Comparison of ENCODE assay signal across 8 cellular contexts in the genomic region with DNA sequence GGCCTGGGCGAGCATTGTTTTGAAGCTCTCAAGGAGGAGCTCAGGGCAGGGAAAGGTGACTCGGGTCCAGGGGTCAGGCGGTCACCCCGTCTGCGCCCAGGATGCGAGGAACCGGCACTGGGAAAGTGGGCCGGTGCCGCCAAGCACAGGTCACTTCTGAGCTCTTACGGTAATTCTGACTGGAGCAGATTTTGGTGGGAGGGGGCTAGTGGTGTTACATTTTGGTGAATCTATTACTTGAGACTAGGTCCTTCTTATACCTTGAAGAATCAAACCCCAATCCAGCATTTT. TPM values are rescaled to one million over a fixed set of nuclear protein-coding genes. Genes with fewer than 3 reads are reported as not detected.
A peak's percentile ranks its signal among the peaks of the same experiment; 100 is the strongest.
DNase-seq lines count a peak whose midpoint lies in the region; ATAC-seq and TF ChIP-seq lines count a peak whose summit lies in the region.

No MANE protein-coding gene starts in this region.

- CTCF ChIA-PET in CD8-positive, alpha-beta memory T cell (lab: Charles Lee), result no interaction called here

- peaks cover 21 to 42% (median 32%) of the 10 kb centered on the region in 3 donors for H3K4me1 Mint-ChIP-seq in CD8-positive, alpha-beta memory T cell

- H3K27me3 ChIP-seq in CD8-positive, alpha-beta memory T cell (ENCODE audit: insufficient read depth, low read length, poor library complexity, severe bottlenecking), result no peaks in the 10 kb centered on the region
- H3K27me3 ChIP-seq in breast epithelium (no peaks in the 10 kb centered on the region), aorta (ENCODE audit: control insufficient read depth in 1 of 2, insufficient read depth in 2 of 2, low read length in 1 of 2) (no peaks in the 10 kb centered on the region)

- no peak for TF ChIP-seq CTCF in breast epithelium (IDR thresholded peaks at IDR 0.05)

- peak overlapping the region; percentile 94 for H3K4me3 ChIP-seq in CD8-positive, alpha-beta memory T cell (ENCODE audit: low read length)
- H3K4me3 ChIP-seq in breast epithelium (peak overlapping the region; percentile 91 to 98 (median 96)), mesodermal cell (ENCODE audit: extremely low read depth, insufficient read depth, low read length, poor library complexity, severe bottlenecking) (peak overlapping the region; percentile 88), aorta (ENCODE audit: low read length in 2 of 2) (peak overlapping the region; percentile 86 to 90)

- H3K4me1 ChIP-seq in CD8-positive, alpha-beta memory T cell (ENCODE audit: insufficient read depth, low read length), result peaks cover 33% of the 10 kb centered on the region
- H3K4me1 ChIP-seq in breast epithelium (no peaks in the 10 kb centered on the region), mesodermal cell (ENCODE audit: control insufficient read depth, insufficient read depth, low read length, poor library complexity, severe bottlenecking) (peaks cover 6% of the 10 kb centered on the region), aorta (ENCODE audit: control insufficient read depth in 1 of 2, insufficient read depth in 2 of 2, low read length in 2 of 2) (no peaks in the 10 kb centered on the region)

- intact Hi-C loops in breast epithelium (cut with DNase I; ENCODE audit: low total_unique reads), result no loop called here
- intact Hi-C loops in aorta (cut with DNase I), result loop anchor here in 1 of 2 donors (5.0 to 10.0 kb wide), 3 partner anchors 90 to 493 kb away; partner anchors contain the start of genes FAN1 and KLF13

- no peaks in the 10 kb centered on the region for H3K9me3 ChIP-seq in CD8-positive, alpha-beta memory T cell (ENCODE audit: low read length)
- H3K9me3 ChIP-seq in breast epithelium (no peaks in the 10 kb centered on the region), mesodermal cell (ENCODE audit: control insufficient read depth, low read length) (peaks cover 3% of the 10 kb centered on the region), aorta (ENCODE audit: control insufficient read depth, low read length) (no peaks in the 10 kb centered on the region)

- no peak for DNase-seq in CD8-positive, alpha-beta memory T cell
- peak; percentile 54 for DNase-seq in HT-29 (ENCODE audit: low spot score)
- no peak for DNase-seq in breast epithelium (ENCODE audit: low spot score in 2 of 2)
- no peak for DNase-seq in aorta
- no peak for DNase-seq in NK-92 treated with Interleukin-12 subunit alpha and Interleukin-12 subunit beta, amount 100 ng/mL, for 24 hours (lab: John Stamatoyannopoulos, UW)
- DNase-seq in UCSD-AML1 (lab: John Stamatoyannopoulos, UW; ENCODE audit: unreplicated experiment), result no peak

- no peaks in the 10 kb centered on the region for H3K9me3 Mint-ChIP-seq in CD8-positive, alpha-beta memory T cell

- peak overlapping the region; percentile 36 for H3K27ac ChIP-seq in CD8-positive, alpha-beta memory T cell (ENCODE audit: low read depth, low read length)
- H3K27ac ChIP-seq in breast epithelium (peak overlapping the region; percentile 98), mesodermal cell (ENCODE audit: low read depth, low read length, severe bottlenecking) (peak overlapping the region; percentile 91), aorta (ENCODE audit: low read depth in 1 of 2, low read length in 2 of 2) (peak overlapping the region; percentile 45 to 86)

- H3K27ac Mint-ChIP-seq in CD8-positive, alpha-beta memory T cell, result peak overlapping the region; percentile 84 to 90 (median 86)

- no peak for TF ChIP-seq POLR2A in breast epithelium (IDR thresholded peaks at IDR 0.05)

- H3K4me3 Mint-ChIP-seq in CD8-positive, alpha-beta memory T cell, result peak overlapping the region; percentile 82 to 90 (median 85)

- 10 to 20% methylated on average over 2 to 9 of the region's 10 CpGs for WGBS in mesodermal cell (ENCODE audit: insufficient coverage in 2 of 2), 2 experiments
- 1% methylated on average over 10 of the region's 10 CpGs for WGBS in aorta, 2 donors

- peaks cover 0 to 18% (median 4%) of the 10 kb centered on the region in 3 donors for H3K36me3 Mint-ChIP-seq in CD8-positive, alpha-beta memory T cell

- POLR2A ChIA-PET in CD8-positive, alpha-beta memory T cell (lab: Charles Lee), result interaction anchor here (0.6 kb wide), 1 partner anchor 41 kb away, joined by 3 read pairs; no protein-coding TSS in a partner anchor

- H3K36me3 ChIP-seq in CD8-positive, alpha-beta memory T cell (ENCODE audit: insufficient read depth, low read length), result peaks cover 3% of the 10 kb centered on the region
- H3K36me3 ChIP-seq in breast epithelium, result no peaks in the 10 kb centered on the region
- peaks cover 17% of the 10 kb centered on the region for H3K36me3 ChIP-seq in mesodermal cell (ENCODE audit: control insufficient read depth, insufficient read depth, low read length)
- H3K36me3 ChIP-seq in aorta (ENCODE audit: control insufficient read depth in 1 of 2, insufficient read depth in 2 of 2, low read length in 1 of 2), result no peaks in the 10 kb centered on the region

- no peak for ATAC-seq in aorta (ENCODE audit: low FRiP score)
- no peak for ATAC-seq in GM18873 (IDR thresholded peaks at IDR 0.05; ENCODE audit: low FRiP score, unreplicated experiment)

- H3K27me3 Mint-ChIP-seq in CD8-positive, alpha-beta memory T cell, result peaks cover 4% of the 10 kb centered on the region in 2 donors

RNA-seq across cellular contexts. Expression of gene MTMR10, which starts 0.6 kb away (rescaled TPM):
- 10 to 100 TPM; 17.3 to 18.0 TPM for total RNA-seq in CD8-positive, alpha-beta memory T cell
- polyA plus RNA-seq in CD8-positive, alpha-beta memory T cell, result 9.6 TPM
- 18.8 and 24.6 TPM in 2 replicates for total RNA-seq in HT-29 (2014; rRNA removed; shearing (Covaris generic))
- total RNA-seq in breast epithelium, result 10 to 100 TPM; 31.5 to 46.9 (median 35.7) TPM
- polyA plus RNA-seq in mesodermal cell (2013, experiment 1 of 2), result 13.5 TPM
- 14.5 TPM for polyA plus RNA-seq in mesodermal cell (2013, experiment 2 of 2)
- 10 to 100 TPM; 12.5 to 35.0 TPM for total RNA-seq in aorta
- 10 to 100 TPM in 1 of 2 donors, 1 to 10 TPM in 1; 9.0 to 10.7 TPM for polyA plus RNA-seq in aorta

Comparison
In these comparisons a context has a peak if more than half of its experiments do, and no peak if none do; other contexts are left out.
1. H3K27ac ChIP-seq: peak in every context shown above with its lines; median percentile 98 in breast epithelium; 91 in mesodermal cell; 66 in aorta; 36 in CD8-positive, alpha-beta memory T cell.